15 cellular contexts compared by ENCODE assay signal in the genomic region with DNA sequence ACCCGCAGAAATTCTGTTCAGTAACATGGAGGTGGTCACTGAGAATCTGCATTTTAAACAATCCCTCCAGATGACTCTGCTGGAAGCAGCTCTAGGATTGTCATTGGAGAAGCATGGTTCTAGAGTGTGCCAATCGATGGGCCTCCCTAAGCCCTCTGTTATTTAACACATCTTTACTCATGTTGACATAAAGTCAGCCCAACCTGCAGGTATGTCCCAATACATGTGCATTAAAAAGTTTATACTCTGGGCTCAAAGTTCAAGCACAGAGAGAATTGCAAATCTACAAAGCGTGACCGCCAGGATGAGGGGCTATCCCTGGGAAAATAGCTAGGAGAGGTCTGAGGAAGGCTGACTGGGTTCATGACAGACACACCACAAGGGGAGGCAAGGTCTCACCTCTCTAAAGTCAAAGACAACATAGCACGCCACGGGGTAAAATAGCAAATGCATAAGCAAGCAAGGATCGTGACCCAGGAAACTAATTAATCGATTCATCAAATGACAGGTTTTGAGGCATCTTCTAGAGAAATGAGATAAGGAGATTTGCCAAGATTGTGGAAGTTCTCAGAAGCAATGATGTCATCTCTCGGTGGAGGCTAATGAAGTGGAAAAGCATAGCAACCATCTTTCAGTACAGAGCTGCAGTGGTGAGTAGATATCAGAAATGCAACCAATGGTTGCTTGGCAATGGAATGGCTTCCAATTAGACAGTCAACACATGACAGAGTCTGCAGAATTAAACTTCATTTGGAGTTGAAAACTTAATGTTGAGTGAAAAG.
DNase-seq lines count a peak whose midpoint lies in the region; ATAC-seq and TF ChIP-seq lines count a peak whose summit lies in the region.
"Had no signal": no experiment of that assay in that cellular context is flagged by ENCODE, and none has a peak within 500 bp of the region (broad histone marks: within the 10 kb centered on the region; RNA-seq: fewer than 3 reads in every experiment).

No MANE protein-coding gene starts in this region.

- H3K27me3 ChIP-seq in hepatocyte = no peaks in the 10 kb centered on the region
- H3K27me3 ChIP-seq: BLaER1 had no signal

- H3K27ac Mint-ChIP-seq in nephron = peak overlapping the region in 2 of 3 experiments; percentile 33 to 36
- H3K27ac Mint-ChIP-seq: CD8-positive, alpha-beta memory T cell; H9 had no signal

- no peaks in the 10 kb centered on the region for H3K36me3 Mint-ChIP-seq in nephron (ENCODE audit: low read depth)
- H3K36me3 Mint-ChIP-seq: CD8-positive, alpha-beta memory T cell had no signal

- no peak overlapping the region for H3K4me3 Mint-ChIP-seq in nephron
- H3K4me3 Mint-ChIP-seq: CD8-positive, alpha-beta memory T cell; H9 had no signal

- H3K4me3 ChIP-seq in hepatocyte = no peak overlapping the region
- H3K4me3 ChIP-seq: BLaER1 had no signal

- H3K4me1 ChIP-seq in hepatocyte (ENCODE audit: insufficient read depth) = no peaks in the 10 kb centered on the region
- H3K4me1 ChIP-seq: BLaER1, Caco-2 had no signal

- H3K27ac ChIP-seq in hepatocyte = no peak overlapping the region
- H3K27ac ChIP-seq: BLaER1 had no signal

- no peaks in the 10 kb centered on the region for H4K20me1 ChIP-seq in hepatocyte (ENCODE audit: insufficient read depth, poor library complexity, severe bottlenecking)
- H4K20me1 ChIP-seq: BLaER1 had no signal

- no peaks in the 10 kb centered on the region for H3K9me3 ChIP-seq in hepatocyte (ENCODE audit: low read depth)
- H3K9me3 ChIP-seq: BLaER1, Caco-2 had no signal

- TF ChIP-seq CTCF in hepatocyte (IDR thresholded peaks at IDR 0.05; ENCODE audit: poor library complexity) = no peak
- TF ChIP-seq CTCF in nephron (IDR thresholded peaks at IDR 0.05; ENCODE audit: unreplicated experiment in 3 of 3) = no peak

- DNase-seq in Caki2 (ENCODE audit: low read depth) (peak; percentile 0), astrocyte of the hippocampus (ENCODE audit: low read depth, low spot score) (peak; percentile 10), hepatocyte (ENCODE audit: low spot score) (peak; percentile 19), cardiac septum (ENCODE audit: low spot score) (no peak)
- DNase-seq: 8988T; AML-193; CD8-positive, alpha-beta memory T cell; DMS53; GOT3; H9 had no signal

- in situ Hi-C loops in Caki2 (cut with HindIII; ENCODE audit: low pct_unique_long_range_greater_than_20kb, low sequenced_read_pairs) = no loop called here

- H3K9me3 Mint-ChIP-seq in nephron = no peaks in the 10 kb centered on the region
- H3K9me3 Mint-ChIP-seq: CD8-positive, alpha-beta memory T cell; H9 had no signal

- no peak for ATAC-seq in GM18867 (IDR thresholded peaks at IDR 0.05; ENCODE audit: unreplicated experiment)
- ATAC-seq in HG02763 (IDR thresholded peaks at IDR 0.05; ENCODE audit: unreplicated experiment) = no peak

- no peak overlapping the region for H3K4me2 ChIP-seq in hepatocyte
- H3K4me2 ChIP-seq: BLaER1 had no signal

- H3K4me1 Mint-ChIP-seq in nephron = peaks cover 8% of the 10 kb centered on the region
- H3K4me1 Mint-ChIP-seq: CD8-positive, alpha-beta memory T cell had no signal

- intact Hi-C loops in cardiac septum (cut with DNase I) = no loop called here

- 70% methylated on average over 9 of the region's 9 CpGs for WGBS in hepatocyte (ENCODE audit: low lambda C conversion rate, missing lambda C conversion rate)

- no peaks in the 10 kb centered on the region for H3K9me2 ChIP-seq in hepatocyte (replicated peaks; ENCODE audit: insufficient read depth)

- no peaks in the 10 kb centered on the region for H3K79me2 ChIP-seq in hepatocyte

- no peaks in the 10 kb centered on the region for H3K27me3 Mint-ChIP-seq in nephron (ENCODE audit: low read depth)
- H3K27me3 Mint-ChIP-seq: CD8-positive, alpha-beta memory T cell had no signal

- H2AFZ ChIP-seq in hepatocyte = no peak overlapping the region

- no peaks in the 10 kb centered on the region for H3K36me3 ChIP-seq in hepatocyte (replicated peaks; ENCODE audit: insufficient read depth, low read depth)
- H3K36me3 ChIP-seq: BLaER1 had no signal
